Comparison of ENCODE assay signal across 8 cellular contexts in genomic region chr1:42817440-42817767, GRCh38. TPM values are rescaled to one million over a fixed set of nuclear protein-coding genes. Genes with fewer than 3 reads are reported as not detected.
DNase-seq lines count a peak whose midpoint lies in the region; ATAC-seq and TF ChIP-seq lines count a peak whose summit lies in the region.

No MANE protein-coding gene starts in this region.

- H3K4me1 ChIP-seq in subcutaneous abdominal adipose tissue (ENCODE audit: control insufficient read depth in 5 of 5, insufficient read depth in 5 of 5, low read length in 5 of 5): peaks cover 6 to 28% (median 24%) of the 10 kb centered on the region in 5 donors

- H3K4me3 ChIP-seq in iPS-18c (ENCODE audit: insufficient read depth, low read depth, low read length) (peak overlapping the region; percentile 32; the same call in 1 of the 2 replicates), subcutaneous abdominal adipose tissue (ENCODE audit: low read depth in 1 of 5, low read length in 5 of 5) (peak overlapping the region; percentile 72 to 88 (median 77))

- POLR2A ChIA-PET in activated B cell treated with CpG ODN at 0.5 μM for 24 hours (lab: Charles Lee): interaction anchor here (0.7 to 3.2 kb wide), 7 partner anchors 29 to 355 kb away, joined by 3 to 32 read pairs (median 3); partner anchors contain the start of genes C1orf50, CFAP57, EBNA1BP2 and P3H1

- intact Hi-C loops in activated B cell treated with CpG ODN at 0.5 μM for 24 hours (cut with micrococcal nuclease): loop anchor here (1.0 to 5.0 kb wide), 7 partner anchors 29 to 482 kb away; partner anchors contain the start of genes C1orf50, CFAP57, EBNA1BP2 and FOXJ3

- H3K27ac ChIP-seq in subcutaneous abdominal adipose tissue (ENCODE audit: low read depth, low read length): peak overlapping the region; percentile 85

- H3K27me3 Mint-ChIP-seq in T-helper 1 cell treated with Interleukin-12 subunit alpha and Interleukin-12 subunit beta and Interleukin-4 antibody, amounts not matched to agents 30 μg/mL and 1 μg/mL, for 36 hours (ENCODE audit: low read depth): peaks cover 5% of the 10 kb centered on the region
- H3K27me3 Mint-ChIP-seq in activated B cell treated with CpG ODN at 0.5 μM for 24 hours: no peaks in the 10 kb centered on the region

- no peak for ATAC-seq in activated B cell treated with CpG ODN at 0.5 μM for 24 hours (ENCODE audit: low read depth)
- no peak for ATAC-seq in GM18867 (IDR thresholded peaks at IDR 0.05; ENCODE audit: unreplicated experiment)
- ATAC-seq in GM18498 (IDR thresholded peaks at IDR 0.05; ENCODE audit: unreplicated experiment): no peak

- H3K27ac Mint-ChIP-seq in T-helper 1 cell treated with Interleukin-12 subunit alpha and Interleukin-12 subunit beta and Interleukin-4 antibody, amounts not matched to agents 30 μg/mL and 1 μg/mL, for 36 hours: no peak overlapping the region
- no peak overlapping the region for H3K27ac Mint-ChIP-seq in activated B cell treated with CpG ODN at 0.5 μM for 24 hours

- CTCF ChIA-PET in activated B cell treated with CpG ODN at 0.5 μM for 24 hours (lab: Charles Lee): interaction anchor here (1.2 to 2.8 kb wide), 3 partner anchors 50 to 256 kb away, joined by 3 to 13 read pairs (median 3); partner anchors contain the start of genes C1orf50 and P3H1

- peaks cover 13% of the 10 kb centered on the region for H3K4me1 Mint-ChIP-seq in T-helper 1 cell treated with Interleukin-12 subunit alpha and Interleukin-12 subunit beta and Interleukin-4 antibody, amounts not matched to agents 30 μg/mL and 1 μg/mL, for 36 hours (ENCODE audit: low read depth)
- H3K4me1 Mint-ChIP-seq in activated B cell treated with CpG ODN at 0.5 μM for 24 hours: peaks cover 20% of the 10 kb centered on the region

- peak overlapping the region; percentile 25 for H3K4me3 Mint-ChIP-seq in T-helper 1 cell treated with Interleukin-12 subunit alpha and Interleukin-12 subunit beta and Interleukin-4 antibody, amounts not matched to agents 30 μg/mL and 1 μg/mL, for 36 hours
- H3K4me3 Mint-ChIP-seq in activated B cell treated with CpG ODN at 0.5 μM for 24 hours: peak overlapping the region; percentile 79

- no peaks in the 10 kb centered on the region for H3K27me3 ChIP-seq in subcutaneous abdominal adipose tissue (ENCODE audit: control insufficient read depth in 5 of 5, insufficient read depth in 4 of 5, low read length in 5 of 5)

- no peak for TF ChIP-seq CTCF in activated B cell treated with CpG ODN at 0.5 μM for 24 hours (IDR thresholded peaks at IDR 0.05)

- peaks cover 8% of the 10 kb centered on the region for H3K36me3 Mint-ChIP-seq in T-helper 1 cell treated with Interleukin-12 subunit alpha and Interleukin-12 subunit beta and Interleukin-4 antibody, amounts not matched to agents 30 μg/mL and 1 μg/mL, for 36 hours (ENCODE audit: low read depth)
- peaks cover 13% of the 10 kb centered on the region for H3K36me3 Mint-ChIP-seq in activated B cell treated with CpG ODN at 0.5 μM for 24 hours (ENCODE audit: low read depth)

- DNase-seq in T-helper 1 cell: no peak
- DNase-seq in activated B cell treated with CpG ODN at 0.5 μM for 24 hours: no peak
- no peak for DNase-seq in A172 (ENCODE audit: low spot score)

- H3K9me3 ChIP-seq in iPS-18c (ENCODE audit: control insufficient read depth, insufficient read depth, low read length) (no peaks in the 10 kb centered on the region), subcutaneous abdominal adipose tissue (ENCODE audit: control insufficient read depth in 5 of 5, low read length in 5 of 5) (no peaks in the 10 kb centered on the region)

- no peaks in the 10 kb centered on the region for H3K9me3 Mint-ChIP-seq in T-helper 1 cell treated with Interleukin-12 subunit alpha and Interleukin-12 subunit beta and Interleukin-4 antibody, amounts not matched to agents 30 μg/mL and 1 μg/mL, for 36 hours
- no peaks in the 10 kb centered on the region for H3K9me3 Mint-ChIP-seq in activated B cell treated with CpG ODN at 0.5 μM for 24 hours

- peak overlapping the region in 4 of 5 donors; percentile 35 to 73 (median 52) for H3K9ac ChIP-seq in subcutaneous abdominal adipose tissue (ENCODE audit: low read length in 5 of 5)

- peaks cover 0 to 4% (median 3%) of the 10 kb centered on the region in 5 donors for H3K36me3 ChIP-seq in subcutaneous abdominal adipose tissue (ENCODE audit: control insufficient read depth in 5 of 5, insufficient read depth in 5 of 5, low read length in 5 of 5)

RNA-seq across cellular contexts. Expression of gene SVBP, which starts 0.2 kb away (rescaled TPM):
- total RNA-seq in activated B cell treated with CpG ODN at 0.5 μM for 24 hours: 21.5 and 22.4 TPM in 2 replicates
- 15.2 and 25.8 TPM in 2 replicates for total RNA-seq in A172 (2014; rRNA removed; shearing (Covaris generic))

RNA-seq across cellular contexts. Expression of gene ERMAP, which starts 0.5 kb away (rescaled TPM):
- 7.1 and 10.7 TPM in 2 replicates for total RNA-seq in activated B cell treated with CpG ODN at 0.5 μM for 24 hours
- total RNA-seq in A172 (2014; rRNA removed; shearing (Covaris generic)): 6.2 and 7.8 TPM in 2 replicates

RNA-seq across cellular contexts. Expression of gene ZNF691, which starts 29.0 kb away (rescaled TPM):
- total RNA-seq in activated B cell treated with CpG ODN at 0.5 μM for 24 hours: 13.1 and 16.1 TPM in 2 replicates
- 4.4 and 9.1 TPM in 2 replicates for total RNA-seq in A172 (2014; rRNA removed; shearing (Covaris generic))

RNA-seq across cellular contexts. Expression of gene TMEM269, which starts 32.6 kb away (rescaled TPM):
- 0.20 and 0.31 TPM in 2 replicates for total RNA-seq in activated B cell treated with CpG ODN at 0.5 μM for 24 hours
- 0.05 TPM in 1 of 2 replicates, not detected in the other for total RNA-seq in A172 (2014; rRNA removed; shearing (Covaris generic))

RNA-seq across cellular contexts. Expression of gene C1orf50, which starts 50.4 kb away (rescaled TPM):
- 10.6 and 13.1 TPM in 2 replicates for total RNA-seq in activated B cell treated with CpG ODN at 0.5 μM for 24 hours
- total RNA-seq in A172 (2014; rRNA removed; shearing (Covaris generic)): 3.1 and 6.1 TPM in 2 replicates
